ENCODE assay signal across 28 cellular contexts in the genomic region with DNA sequence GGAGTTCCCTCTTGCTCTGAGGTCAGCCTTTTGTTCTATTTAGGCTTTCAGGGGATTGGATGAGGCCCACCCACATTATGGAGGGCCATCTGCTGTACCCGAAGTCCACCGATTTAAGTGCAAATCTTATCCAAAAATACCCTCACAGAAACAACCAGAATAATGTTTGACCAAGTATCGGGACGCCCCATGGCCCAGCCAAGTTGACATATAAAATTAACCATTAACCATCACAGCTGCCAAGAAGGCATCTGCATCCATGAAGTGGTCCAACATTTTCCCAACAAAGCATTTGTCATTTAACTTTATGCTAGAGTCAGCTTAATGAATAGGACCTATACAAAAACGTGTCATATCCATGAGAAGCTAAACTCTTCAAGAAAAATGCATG.
"Had no signal": no experiment of that assay in that cellular context is flagged by ENCODE, and none has a peak within 500 bp of the region (broad histone marks: within the 10 kb centered on the region; RNA-seq: fewer than 3 reads in every experiment).

No MANE protein-coding gene starts in this region.

- DNase-seq: naive thymus-derived CD8-positive, alpha-beta T cell; nephron progenitor cell; nucleus accumbens; pancreas; psoas muscle; right cardiac atrium; spleen; stimulated activated CD4-positive, alpha-beta T cell treated with anti-CD3 and anti-CD28 coated beads, Interleukin-12 subunit alpha, Interleukin-12 subunit beta, amount 100 ng/mL, for 4 hours; stimulated activated CD4-positive, alpha-beta T cell treated with anti-CD3 and anti-CD28 coated beads, Interleukin-1b, Interleukin-23, amount 100 ng/mL, for 48 hours; stimulated activated CD4-positive, alpha-beta T cell treated with anti-CD3 and anti-CD28 coated beads, Interleukin-4, amount 100 ng/mL, for 1 hour; stimulated activated CD4-positive, alpha-beta T cell treated with anti-CD3 and anti-CD28 coated beads, Interleukin-4, amount 100 ng/mL, for 4 hours; stimulated activated CD8-positive, alpha-beta memory T cell treated with anti-CD3 and anti-CD28 coated beads, Interleukin-4, amount 100 ng/mL, for 48 hours; stimulated activated naive CD4-positive, alpha-beta T cell; stimulated activated naive CD8-positive, alpha-beta T cell treated with anti-CD3 and anti-CD28 coated beads, Interleukin-15, amount 100 ng/mL, for 72 hours; stimulated activated naive CD8-positive, alpha-beta T cell treated with anti-CD3 and anti-CD28 coated beads, Interleukin-15, Interleukin-2, amounts not matched to agents 100 U/mL and 50 U/mL, for 24 hours; substantia nigra; testis; tibial artery; transverse colon; upper lobe of right lung had no signal

- H3K9me3 ChIP-seq: neutrophil, pancreas, suprapubic skin, testis, tibial artery, upper lobe of right lung, vagina had no signal

- H3K4me2 ChIP-seq: smooth muscle cell had no signal

- H3K4me3 ChIP-seq: pancreas, psoas muscle, skin epidermis, smooth muscle cell, spleen, suprapubic skin, testis, tibial artery, transverse colon, upper lobe of right lung, vagina had no signal

- ATAC-seq: naive thymus-derived CD8-positive, alpha-beta T cell; natural killer cell treated with Interleukin-12 subunit alpha and Interleukin-12 subunit beta and Interleukin-15 and Interleukin-18, amount 100 ng/mL, for 72 hours; pancreas; psoas muscle; right cardiac atrium; sciatic nerve; stimulated activated memory B cell treated with anti-CD40 and anti-IgM and Interleukin-4, amounts not matched to agents 10 μg/mL and 1 μg/mL and 100 μg/mL, for 72 hours; stimulated activated naive CD8-positive, alpha-beta T cell treated with anti-CD3 and anti-CD28 coated beads, Interleukin-15, amount 100 ng/mL, for 72 hours; stimulated activated naive CD8-positive, alpha-beta T cell treated with anti-CD3 and anti-CD28 coated beads, Interleukin-15, Interleukin-2, amounts not matched to agents 100 U/mL and 50 U/mL, for 24 hours; upper lobe of right lung had no signal

- H3K36me3 ChIP-seq: neutrophil, pancreas, spleen, suprapubic skin, tibial artery, transverse colon, upper lobe of right lung, vagina had no signal

- H3K27me3 ChIP-seq: neutrophil, pancreas, spleen, suprapubic skin, testis, tibial artery, transverse colon, upper lobe of right lung, vagina had no signal

- H3K27ac ChIP-seq: neutrophil, pancreas, psoas muscle, skin epidermis, spleen, suprapubic skin, testis, tibial artery, transverse colon, upper lobe of right lung, vagina had no signal

- FAIRE-seq: pancreas had no signal
